11 cellular contexts compared by ENCODE assay signal in the genomic region with DNA sequence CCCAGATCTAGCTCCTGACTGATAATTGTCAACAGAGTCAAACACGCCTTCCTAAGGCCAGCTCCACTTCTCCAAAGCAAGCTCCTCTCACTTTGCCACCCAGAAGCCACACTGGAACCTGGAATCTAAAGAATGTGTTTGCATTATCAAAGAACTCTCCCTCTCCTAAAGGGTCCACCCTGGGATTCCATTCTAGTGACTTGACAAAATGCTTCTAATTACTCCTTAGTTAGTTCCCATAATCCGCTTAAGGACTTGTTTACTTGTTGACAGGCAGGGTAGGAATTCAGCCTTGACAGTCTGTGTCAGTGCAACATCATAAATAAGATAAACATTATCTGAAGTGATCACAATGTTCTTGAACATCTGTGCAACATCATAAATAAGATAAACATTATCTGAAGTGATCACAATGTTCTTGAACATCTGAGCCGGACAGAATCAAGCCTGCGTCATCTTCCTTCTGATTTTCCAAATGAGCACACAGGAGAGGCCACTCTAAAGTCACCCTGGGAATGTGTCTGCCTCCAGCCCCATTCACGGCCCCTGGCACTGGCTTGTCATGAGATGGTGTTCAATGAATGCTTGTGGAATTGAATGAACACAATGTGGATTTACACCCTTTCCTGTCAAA.
DNase-seq lines count a peak whose midpoint lies in the region; ATAC-seq and TF ChIP-seq lines count a peak whose summit lies in the region.
"Had no signal": no experiment of that assay in that cellular context is flagged by ENCODE, and none has a peak within 500 bp of the region (broad histone marks: within the 10 kb centered on the region; RNA-seq: fewer than 3 reads in every experiment).

No MANE protein-coding gene starts in this region.

- peaks cover 3% of the 10 kb centered on the region; the same call in 1 of the 2 replicates for H3K36me3 Mint-ChIP-seq in WTC11

- intact Hi-C loops in psoas muscle (cut with DNase I) = no loop called here

- H3K4me1 ChIP-seq in psoas muscle = no peaks in the 10 kb centered on the region

- ATAC-seq in WTC11 (peak; percentile 91), psoas muscle (peak in 3 of 4 donors; percentile 87 to 93 (median 93)), GM21528 (IDR thresholded peaks at IDR 0.05; ENCODE audit: low FRiP score, unreplicated experiment) (no peak)

- H3K9me3 ChIP-seq in psoas muscle = no peaks in the 10 kb centered on the region

- H3K36me3 ChIP-seq in H7 (replicated peaks; ENCODE audit: control insufficient read depth, insufficient read depth, low read length) (no peaks in the 10 kb centered on the region), psoas muscle (ENCODE audit: insufficient read depth in 1 of 2, low read depth in 1 of 2) (no peaks in the 10 kb centered on the region)

- no peak overlapping the region for H3K27ac ChIP-seq in psoas muscle
- H3K27ac ChIP-seq: KMS-11 had no signal

- 41 to 66% (median 54%) methylated on average over 5 of the region's 5 CpGs for WGBS in psoas muscle, 3 donors

- H3K4me3 ChIP-seq in H7 (ENCODE audit: insufficient read depth, low read depth, low read length) (no peak overlapping the region), psoas muscle (no peak overlapping the region)

- no peaks in the 10 kb centered on the region for H3K27me3 ChIP-seq in H7 (ENCODE audit: control insufficient read depth, insufficient read depth, low read length)
- no peaks in the 10 kb centered on the region for H3K27me3 ChIP-seq in psoas muscle (ENCODE audit: insufficient read depth in 3 of 3, low read length in 2 of 3)

- CTCF ChIA-PET in WTC11 (lab: Charles Lee) = interaction anchor here (0.9 kb wide), 1 partner anchor 139 kb away, joined by 5 read pairs; no protein-coding TSS in a partner anchor

- no peaks in the 10 kb centered on the region for H3K27me3 Mint-ChIP-seq in WTC11 (ENCODE audit: low read depth)

- H3K27ac Mint-ChIP-seq in WTC11 = peak overlapping the region; percentile 15

- DNase-seq in H7 = peak; percentile 33
- peak; percentile 21 for DNase-seq in WTC11 (ENCODE audit: low spot score)
- peak; percentile 49 for DNase-seq in glomerular visceral epithelial cell (ENCODE audit: extremely low spot score)
- DNase-seq in psoas muscle = no peak
- no peak for DNase-seq in NCI-H1048 (lab: John Stamatoyannopoulos, UW)
- DNase-seq in activated gamma-delta T cell (lab: John Stamatoyannopoulos, UW) = no peak
- no peak for DNase-seq in cerebellum (ENCODE audit: low spot score)
- DNase-seq: DMS53, NCI-H526 treated with DMSO at 0.1 percent for 48 hours had no signal

- TF ChIP-seq CTCF in WTC11 (IDR thresholded peaks at IDR 0.05) = no peak
- TF ChIP-seq CTCF in psoas muscle (IDR thresholded peaks at IDR 0.05) = no peak

- H3K9me3 Mint-ChIP-seq in WTC11 = peaks cover 7% of the 10 kb centered on the region; the same call in 1 of the 2 replicates

- no peak overlapping the region for H3K4me3 Mint-ChIP-seq in WTC11

- peaks cover 55% of the 10 kb centered on the region for H3K4me1 Mint-ChIP-seq in WTC11

- POLR2A ChIA-PET in WTC11 (lab: Charles Lee) = no interaction called here

TF ChIP-seq in WTC11, 78 proteins besides CTCF, POLR2A, EP300 and RAD21:
- peak; percentile 80; the same call in 1 of the 2 replicates for TF ChIP-seq TEAD4 (CRISPR knock-in tag; IDR thresholded peaks at IDR 0.05)
- no peak for TF ChIP-seq ATF1 (CRISPR knock-in tag; IDR thresholded peaks at IDR 0.05)
- TF ChIP-seq EMX1 (CRISPR knock-in tag; IDR thresholded peaks at IDR 0.05) = 0 out of 2 replicates have a peak, but pooled peaks have one; percentile 66
- no peak for TF ChIP-seq MYBL2 (CRISPR knock-in tag; IDR thresholded peaks at IDR 0.05)
- TF ChIP-seq, protein P1, sequence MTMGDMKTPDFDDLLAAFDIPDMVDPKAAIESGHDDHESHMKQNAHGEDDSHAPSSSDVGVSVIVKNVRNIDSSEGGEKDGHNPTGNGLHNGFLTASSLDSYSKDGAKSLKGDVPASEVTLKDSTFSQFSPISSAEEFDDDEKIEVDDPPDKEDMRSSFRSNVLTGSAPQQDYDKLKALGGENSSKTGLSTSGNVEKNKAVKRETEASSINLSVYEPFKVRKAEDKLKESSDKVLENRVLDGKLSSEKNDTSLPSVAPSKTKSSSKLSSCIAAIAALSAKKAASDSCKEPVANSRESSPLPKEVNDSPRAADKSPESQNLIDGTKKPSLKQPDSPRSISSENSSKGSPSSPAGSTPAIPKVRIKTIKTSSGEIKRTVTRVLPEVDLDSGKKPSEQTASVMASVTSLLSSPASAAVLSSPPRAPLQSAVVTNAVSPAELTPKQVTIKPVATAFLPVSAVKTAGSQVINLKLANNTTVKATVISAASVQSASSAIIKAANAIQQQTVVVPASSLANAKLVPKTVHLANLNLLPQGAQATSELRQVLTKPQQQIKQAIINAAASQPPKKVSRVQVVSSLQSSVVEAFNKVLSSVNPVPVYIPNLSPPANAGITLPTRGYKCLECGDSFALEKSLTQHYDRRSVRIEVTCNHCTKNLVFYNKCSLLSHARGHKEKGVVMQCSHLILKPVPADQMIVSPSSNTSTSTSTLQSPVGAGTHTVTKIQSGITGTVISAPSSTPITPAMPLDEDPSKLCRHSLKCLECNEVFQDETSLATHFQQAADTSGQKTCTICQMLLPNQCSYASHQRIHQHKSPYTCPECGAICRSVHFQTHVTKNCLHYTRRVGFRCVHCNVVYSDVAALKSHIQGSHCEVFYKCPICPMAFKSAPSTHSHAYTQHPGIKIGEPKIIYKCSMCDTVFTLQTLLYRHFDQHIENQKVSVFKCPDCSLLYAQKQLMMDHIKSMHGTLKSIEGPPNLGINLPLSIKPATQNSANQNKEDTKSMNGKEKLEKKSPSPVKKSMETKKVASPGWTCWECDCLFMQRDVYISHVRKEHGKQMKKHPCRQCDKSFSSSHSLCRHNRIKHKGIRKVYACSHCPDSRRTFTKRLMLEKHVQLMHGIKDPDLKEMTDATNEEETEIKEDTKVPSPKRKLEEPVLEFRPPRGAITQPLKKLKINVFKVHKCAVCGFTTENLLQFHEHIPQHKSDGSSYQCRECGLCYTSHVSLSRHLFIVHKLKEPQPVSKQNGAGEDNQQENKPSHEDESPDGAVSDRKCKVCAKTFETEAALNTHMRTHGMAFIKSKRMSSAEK (CRISPR knock-in tag; IDR thresholded peaks at IDR 0.05; ENCODE audit: borderline replicate concordance) = peak; percentile 70; the same call in 1 of the 2 replicates
- TF ChIP-seq, protein P2, sequence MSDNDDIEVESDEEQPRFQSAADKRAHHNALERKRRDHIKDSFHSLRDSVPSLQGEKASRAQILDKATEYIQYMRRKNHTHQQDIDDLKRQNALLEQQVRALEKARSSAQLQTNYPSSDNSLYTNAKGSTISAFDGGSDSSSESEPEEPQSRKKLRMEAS (CRISPR knock-in tag; IDR thresholded peaks at IDR 0.05) = no peak
- no peak for TF ChIP-seq ZNF416 (CRISPR knock-in tag; IDR thresholded peaks at IDR 0.05)
- TF ChIP-seq TEAD1 (CRISPR knock-in tag; IDR thresholded peaks at IDR 0.05) = peak; percentile 97
- TF ChIP-seq, protein P3, sequence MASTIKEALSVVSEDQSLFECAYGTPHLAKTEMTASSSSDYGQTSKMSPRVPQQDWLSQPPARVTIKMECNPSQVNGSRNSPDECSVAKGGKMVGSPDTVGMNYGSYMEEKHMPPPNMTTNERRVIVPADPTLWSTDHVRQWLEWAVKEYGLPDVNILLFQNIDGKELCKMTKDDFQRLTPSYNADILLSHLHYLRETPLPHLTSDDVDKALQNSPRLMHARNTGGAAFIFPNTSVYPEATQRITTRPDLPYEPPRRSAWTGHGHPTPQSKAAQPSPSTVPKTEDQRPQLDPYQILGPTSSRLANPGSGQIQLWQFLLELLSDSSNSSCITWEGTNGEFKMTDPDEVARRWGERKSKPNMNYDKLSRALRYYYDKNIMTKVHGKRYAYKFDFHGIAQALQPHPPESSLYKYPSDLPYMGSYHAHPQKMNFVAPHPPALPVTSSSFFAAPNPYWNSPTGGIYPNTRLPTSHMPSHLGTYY (CRISPR knock-in tag; IDR thresholded peaks at IDR 0.05) = 0 out of 2 replicates have a peak, but pooled peaks have one; percentile 79
- peak; percentile 57; the same call in 1 of the 2 replicates for TF ChIP-seq ZNF423 (CRISPR knock-in tag; IDR thresholded peaks at IDR 0.05)
- peak; percentile 56; the same call in 1 of the 2 replicates for TF ChIP-seq PRRX2 (CRISPR knock-in tag; IDR thresholded peaks at IDR 0.05)
- TF ChIP-seq, protein P4, sequence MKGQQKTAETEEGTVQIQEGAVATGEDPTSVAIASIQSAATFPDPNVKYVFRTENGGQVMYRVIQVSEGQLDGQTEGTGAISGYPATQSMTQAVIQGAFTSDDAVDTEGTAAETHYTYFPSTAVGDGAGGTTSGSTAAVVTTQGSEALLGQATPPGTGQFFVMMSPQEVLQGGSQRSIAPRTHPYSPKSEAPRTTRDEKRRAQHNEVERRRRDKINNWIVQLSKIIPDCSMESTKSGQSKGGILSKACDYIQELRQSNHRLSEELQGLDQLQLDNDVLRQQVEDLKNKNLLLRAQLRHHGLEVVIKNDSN (CRISPR knock-in tag; IDR thresholded peaks at IDR 0.05) = no peak

Comparison
In these comparisons a context has a peak if more than half of its experiments do, and no peak if none do; other contexts are left out.
1. DNase-seq: peak in H7 (single experiment), WTC11 (single experiment) and glomerular visceral epithelial cell (single experiment); none in psoas muscle (0 of 2), NCI-H1048 (single experiment), activated gamma-delta T cell (single experiment) and cerebellum (single experiment).